Comparison of ENCODE assay signal across 17 cellular contexts in genomic region chr12:100715976-100716657, GRCh38.
DNase-seq lines count a peak whose midpoint lies in the region; FAIRE-seq and TF ChIP-seq lines count a peak whose summit lies in the region.
"Had no signal": no experiment of that assay in that cellular context is flagged by ENCODE, and none has a peak within 500 bp of the region (broad histone marks: within the 10 kb centered on the region; RNA-seq: fewer than 3 reads in every experiment).

No MANE protein-coding gene starts in this region.

- H3K18ac ChIP-seq in mesenchymal stem cell (ENCODE audit: low read depth in 1 of 2, low read length in 2 of 2) = no peak overlapping the region

- no peak overlapping the region for H3K23ac ChIP-seq in mesenchymal stem cell (ENCODE audit: low read length in 2 of 2)

- H3K4me2 ChIP-seq in mesenchymal stem cell (ENCODE audit: low read length, poor library complexity, severe bottlenecking) = no peak overlapping the region

- H3K14ac ChIP-seq in mesenchymal stem cell (ENCODE audit: low read length in 2 of 2) = no peak overlapping the region

- H3K4me1 ChIP-seq in HUES64 (ENCODE audit: insufficient read depth, low read length) (peaks cover 14% of the 10 kb centered on the region), mesenchymal stem cell (ENCODE audit: control insufficient read depth, insufficient read depth, low read depth, low read length) (peaks cover 8% of the 10 kb centered on the region), small intestine (ENCODE audit: control insufficient read depth in 2 of 2, insufficient read depth in 1 of 2, low read depth in 1 of 2, low read length in 1 of 2) (no peaks in the 10 kb centered on the region), SJCRH30 (no peaks in the 10 kb centered on the region)

- H4K8ac ChIP-seq in mesenchymal stem cell (ENCODE audit: low read length) = peak overlapping the region; percentile 53

- H3K27me3 ChIP-seq in HUES64 (ENCODE audit: insufficient read depth, low read length) (peaks cover 55% of the 10 kb centered on the region), mesenchymal stem cell (ENCODE audit: control insufficient read depth in 1 of 2, insufficient read depth in 1 of 2, low read length in 2 of 2) (peaks cover 38 to 45% of the 10 kb centered on the region in 2 experiments), small intestine (ENCODE audit: control insufficient read depth in 2 of 2, insufficient read depth in 2 of 2, low read length in 2 of 2) (peaks cover 5 to 20% of the 10 kb centered on the region in 2 donors), SJCRH30 (no peaks in the 10 kb centered on the region)

- H3K4ac ChIP-seq in mesenchymal stem cell (ENCODE audit: low read depth in 1 of 2, low read length in 2 of 2) = no peak overlapping the region

- H3K27ac ChIP-seq in HUES64 (ENCODE audit: low read depth, low read length) (no peak overlapping the region), mesenchymal stem cell (ENCODE audit: low read length, poor library complexity, severe bottlenecking) (no peak overlapping the region), small intestine (ENCODE audit: low read depth in 1 of 2, low read length in 1 of 2) (no peak overlapping the region), SJCRH30 (no peak overlapping the region)

- WGBS in HUES64 = 90% methylated on average over 44 of the region's 44 CpGs
- 51% methylated on average over 44 of the region's 44 CpGs for WGBS in mesenchymal stem cell
- WGBS in small intestine, 3 donors = 42 to 57% (median 52%) methylated on average over 44 of the region's 44 CpGs

- peaks cover 4% of the 10 kb centered on the region for H3K4me1 Mint-ChIP-seq in endothelial cell (ENCODE audit: unreplicated experiment)
- H3K4me1 Mint-ChIP-seq in type B pancreatic cell (ENCODE audit: unreplicated experiment) = peaks cover 11% of the 10 kb centered on the region
- H3K4me1 Mint-ChIP-seq: stimulated activated effector memory CD8-positive, alpha-beta T cell treated with anti-CD3 and anti-CD28 coated beads, Interleukin-12 subunit alpha, Interleukin-12 subunit beta, amount 100 ng/mL, for 72 hours had no signal

- TF ChIP-seq CTCF in endothelial cell (IDR thresholded peaks at IDR 0.05; ENCODE audit: unreplicated experiment) = no peak
- TF ChIP-seq CTCF in type B pancreatic cell (conservative IDR thresholded peaks at IDR 0.05) = no peak
- no peak for TF ChIP-seq CTCF in D721Med (IDR thresholded peaks at IDR 0.05; ENCODE audit: insufficient read depth, missing control alignments)

- H4K91ac ChIP-seq in mesenchymal stem cell (ENCODE audit: low read length) = no peak overlapping the region

- no peak overlapping the region for H2AK5ac ChIP-seq in mesenchymal stem cell (ENCODE audit: low read length, severe bottlenecking)

- H3K36me3 Mint-ChIP-seq in endothelial cell (ENCODE audit: low read depth, unreplicated experiment) (no peaks in the 10 kb centered on the region), type B pancreatic cell (no peaks in the 10 kb centered on the region)
- H3K36me3 Mint-ChIP-seq: stimulated activated effector memory CD8-positive, alpha-beta T cell treated with anti-CD3 and anti-CD28 coated beads, Interleukin-12 subunit alpha, Interleukin-12 subunit beta, amount 100 ng/mL, for 72 hours had no signal

- FAIRE-seq in small intestine (lab: Jason Lieb, UNC) (no peak), D721Med (lab: Jason Lieb, UNC) (no peak)
- FAIRE-seq: HTR-8/SVneo had no signal

- H2BK120ac ChIP-seq in mesenchymal stem cell (ENCODE audit: low read depth, low read length) = no peak overlapping the region

- H3K4me3 ChIP-seq in HUES64 (ENCODE audit: low read length) (peak overlapping the region; percentile 58), mesenchymal stem cell (ENCODE audit: insufficient read depth in 1 of 2, low read depth in 1 of 2, low read length in 2 of 2) (peak overlapping the region in 1 of 2 experiments; percentile 68), small intestine (ENCODE audit: low read depth in 1 of 2, low read length in 2 of 2) (no peak overlapping the region), SJCRH30 (no peak overlapping the region)
- H3K4me3 ChIP-seq: mucosa of descending colon had no signal

- H3K79me1 ChIP-seq in mesenchymal stem cell (replicated peaks; ENCODE audit: low read length, poor library complexity, severe bottlenecking) = no peaks in the 10 kb centered on the region

- H3K27me3 Mint-ChIP-seq in endothelial cell (ENCODE audit: unreplicated experiment) (peaks cover 19% of the 10 kb centered on the region), type B pancreatic cell (peaks cover 59% of the 10 kb centered on the region)

- no peak overlapping the region for H3K9ac ChIP-seq in HUES64 (ENCODE audit: low read depth, low read length)
- no peak overlapping the region for H3K9ac ChIP-seq in mesenchymal stem cell (ENCODE audit: low read length)

- H3K27ac Mint-ChIP-seq in endothelial cell (ENCODE audit: unreplicated experiment) = no peak overlapping the region
- H3K27ac Mint-ChIP-seq in type B pancreatic cell = no peak overlapping the region
- H3K27ac Mint-ChIP-seq: activated naive CD4-positive, alpha-beta T cell treated with anti-CD3 and anti-CD28 coated beads for 36 hours; stimulated activated effector memory CD8-positive, alpha-beta T cell treated with anti-CD3 and anti-CD28 coated beads, Interleukin-12 subunit alpha, Interleukin-12 subunit beta, amount 100 ng/mL, for 72 hours had no signal

- no peaks in the 10 kb centered on the region for H3K9me3 ChIP-seq in HUES64 (ENCODE audit: insufficient read depth, low read depth, low read length)
- H3K9me3 ChIP-seq in mesenchymal stem cell (ENCODE audit: control insufficient read depth, low read length) = no peaks in the 10 kb centered on the region
- H3K9me3 ChIP-seq in small intestine (ENCODE audit: control insufficient read depth, low read depth) = no peaks in the 10 kb centered on the region
- H3K9me3 ChIP-seq in SJCRH30 (replicated peaks) = no peaks in the 10 kb centered on the region
- H3K9me3 ChIP-seq: mucosa of descending colon had no signal

- no peak overlapping the region for H2AFZ ChIP-seq in mesenchymal stem cell (ENCODE audit: low read depth, low read length)

- H2BK15ac ChIP-seq in mesenchymal stem cell (ENCODE audit: low read depth, poor library complexity, severe bottlenecking) = no peak overlapping the region

- no peak overlapping the region for H2BK5ac ChIP-seq in mesenchymal stem cell (ENCODE audit: low read depth, low read length, poor library complexity, severe bottlenecking)

- no peaks in the 10 kb centered on the region for H3K9me3 Mint-ChIP-seq in endothelial cell (ENCODE audit: unreplicated experiment)
- H3K9me3 Mint-ChIP-seq in type B pancreatic cell = no peaks in the 10 kb centered on the region
- H3K9me3 Mint-ChIP-seq: activated naive CD4-positive, alpha-beta T cell treated with anti-CD3 and anti-CD28 coated beads for 36 hours; stimulated activated effector memory CD8-positive, alpha-beta T cell treated with anti-CD3 and anti-CD28 coated beads, Interleukin-12 subunit alpha, Interleukin-12 subunit beta, amount 100 ng/mL, for 72 hours had no signal

- H3K36me3 ChIP-seq in HUES64 (ENCODE audit: insufficient read depth, low read length) (no peaks in the 10 kb centered on the region), mesenchymal stem cell (ENCODE audit: control insufficient read depth in 1 of 2, insufficient read depth in 2 of 2, low read depth in 1 of 2, low read length in 2 of 2) (no peaks in the 10 kb centered on the region), small intestine (ENCODE audit: control insufficient read depth in 2 of 2, insufficient read depth in 2 of 2, low read length in 2 of 2) (no peaks in the 10 kb centered on the region), SJCRH30 (no peaks in the 10 kb centered on the region)

- no peak overlapping the region for H2BK12ac ChIP-seq in mesenchymal stem cell (ENCODE audit: low read length in 2 of 2)

- H3K4me3 Mint-ChIP-seq in endothelial cell (ENCODE audit: unreplicated experiment) = peak overlapping the region; percentile 68
- H3K4me3 Mint-ChIP-seq in type B pancreatic cell = peak overlapping the region; percentile 83
- H3K4me3 Mint-ChIP-seq: activated naive CD4-positive, alpha-beta T cell treated with anti-CD3 and anti-CD28 coated beads for 36 hours; stimulated activated effector memory CD8-positive, alpha-beta T cell treated with anti-CD3 and anti-CD28 coated beads, Interleukin-12 subunit alpha, Interleukin-12 subunit beta, amount 100 ng/mL, for 72 hours had no signal

- DNase-seq in endothelial cell (ENCODE audit: low spot score) (no peak), mesenchymal stem cell (no peak), type B pancreatic cell (ENCODE audit: extremely low spot score, unreplicated experiment) (peak; percentile 70), small intestine (no peak), D721Med (ENCODE audit: insufficient read length, low spot score) (no peak), kidney tubule cell (ENCODE audit: low spot score) (no peak), SJCRH30 (no peak)
- DNase-seq: activated CD4-positive, alpha-beta T cell treated with anti-CD3 and anti-CD28 coated beads, Interleukin-2, amount 50 U/mL, for 48 hours; activated naive CD4-positive, alpha-beta T cell treated with anti-CD3 and anti-CD28 coated beads for 36 hours; activated T-cell treated with anti-CD3 and anti-CD28 coated beads for 4 hours; occipital lobe; OCI-M1; SHP77 treated with DMSO at 0.1 percent for 48 hours had no signal
